7 cellular contexts compared by ENCODE assay signal in the genomic region with DNA sequence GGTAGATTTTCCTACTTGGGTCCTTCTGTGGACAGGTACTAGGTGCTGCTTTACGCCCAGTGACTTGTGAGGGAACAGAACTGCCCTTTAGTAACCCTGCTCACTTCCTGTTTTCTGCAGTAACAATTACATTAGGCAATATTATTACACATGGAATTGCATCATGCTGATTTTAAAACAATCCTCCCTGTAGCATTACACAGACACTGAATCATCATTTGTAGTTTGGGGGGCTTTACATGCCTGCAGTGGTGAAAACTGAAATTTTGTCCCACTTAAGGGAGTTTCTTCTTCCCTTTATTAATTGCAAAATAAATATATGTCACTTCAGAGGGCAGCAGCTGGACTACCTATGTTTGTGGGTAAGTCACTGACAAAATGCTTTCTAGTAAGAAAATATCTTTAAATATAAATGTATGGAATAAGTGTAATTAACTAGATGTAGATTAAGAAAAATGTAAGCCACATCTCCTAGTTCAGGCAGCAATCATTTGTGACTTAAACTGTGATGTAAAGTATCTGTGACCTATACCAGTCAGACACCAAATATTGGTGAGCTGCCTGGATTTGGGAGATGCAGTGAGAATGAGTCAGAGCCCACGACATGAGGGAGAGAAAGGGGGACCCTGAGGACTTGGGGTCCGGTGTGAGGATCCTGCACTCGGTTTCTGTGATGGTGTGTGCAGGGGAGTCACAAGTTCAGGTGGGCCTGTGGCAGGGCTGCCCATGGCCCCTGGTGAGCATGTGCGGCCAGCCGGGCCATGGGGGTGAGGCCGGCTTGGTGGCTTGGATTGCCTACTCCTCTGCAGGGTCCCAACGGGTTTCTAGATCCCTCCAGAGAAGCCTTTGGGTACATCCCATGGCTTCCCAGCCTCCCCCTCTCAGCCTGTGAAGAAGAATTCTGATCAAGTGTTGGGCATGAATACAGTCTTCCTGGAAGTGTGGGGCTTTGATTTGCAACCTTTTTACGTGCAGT. TPM values are rescaled to one million over a fixed set of nuclear protein-coding genes. Genes with fewer than 3 reads are reported as not detected.
DNase-seq lines count a peak whose midpoint lies in the region; ATAC-seq, FAIRE-seq and TF ChIP-seq lines count a peak whose summit lies in the region.

No MANE protein-coding gene starts in this region.

- in situ Hi-C loops in mammary epithelial cell (cut with MboI; ENCODE audit: low sequenced_read_pairs in 2 of 2): no loop called here

- H3K27ac Mint-ChIP-seq in natural killer cell: peak overlapping the region in 1 of 2 donors; percentile 27
- H3K27ac Mint-ChIP-seq in chondrocyte (ENCODE audit: unreplicated experiment): no peak overlapping the region

- peaks cover 29% of the 10 kb centered on the region for H3K4me1 ChIP-seq in mammary epithelial cell (ENCODE audit: insufficient read depth, low read length)

- no peak for TF ChIP-seq CTCF in mammary epithelial cell (conservative IDR thresholded peaks at IDR 0.05 in 1 of 2, IDR thresholded peaks at IDR 0.05 in 1 of 2; ENCODE audit: extremely low read depth in 1 of 2, insufficient read depth in 1 of 2, low read depth in 1 of 2, low read length in 2 of 2)
- TF ChIP-seq CTCF in natural killer cell (IDR thresholded peaks at IDR 0.05): no peak
- no peak for TF ChIP-seq CTCF in chondrocyte (IDR thresholded peaks at IDR 0.05)

- DNase-seq in GM19239 (ENCODE audit: insufficient read length, low spot score): no peak
- DNase-seq in NCI-H2029 (lab: John Stamatoyannopoulos, UW): peak; percentile 53
- peak; percentile 73 for DNase-seq in mammary epithelial cell
- no peak for DNase-seq in natural killer cell
- no peak for DNase-seq in NCI-H524 treated with DMSO at 0.1 percent for 48 hours (lab: John Stamatoyannopoulos, UW)
- no peak for DNase-seq in chondrocyte (ENCODE audit: low spot score)
- no peak for DNase-seq in HK-2 (ENCODE audit: unreplicated experiment)

- peaks cover 32 to 38% of the 10 kb centered on the region in 2 donors for H3K4me1 Mint-ChIP-seq in natural killer cell
- peaks cover 9% of the 10 kb centered on the region for H3K4me1 Mint-ChIP-seq in chondrocyte (ENCODE audit: low read depth)

- no peak overlapping the region for H3K4me3 ChIP-seq in mammary epithelial cell (replicated peaks in 1 of 3; ENCODE audit: insufficient read depth in 1 of 3, low read depth in 2 of 3, low read length in 3 of 3)

- H3K36me3 Mint-ChIP-seq in natural killer cell (no peaks in the 10 kb centered on the region), chondrocyte (ENCODE audit: low read depth) (peaks cover 4% of the 10 kb centered on the region)

- 42% methylated on average over 4 of the region's 9 CpGs for WGBS in mammary epithelial cell (ENCODE audit: low coverage, missing lambda C conversion rate)

- CTCF ChIA-PET in mammary epithelial cell (lab: Charles Lee; ENCODE audit: low non-redundant PET): interaction anchor here (0.7 kb wide), 1 partner anchor 1892 kb away, joined by 3 read pairs; no protein-coding TSS in a partner anchor

- peak; percentile 14 for FAIRE-seq in GM19239 (lab: Jason Lieb, UNC)

- H3K27me3 ChIP-seq in mammary epithelial cell (ENCODE audit: insufficient read depth, low read length): no peaks in the 10 kb centered on the region

- peak overlapping the region; percentile 57 for H3K27ac ChIP-seq in mammary epithelial cell (ENCODE audit: insufficient read depth, low read depth, low read length)

- H3K9ac ChIP-seq in mammary epithelial cell (ENCODE audit: insufficient read depth, low read length): no peak overlapping the region

- BruUV-seq in mammary epithelial cell (replicated peaks; lab: Mats Ljungman, UMichigan): no TSS peak

- H3K36me3 ChIP-seq in mammary epithelial cell (ENCODE audit: insufficient read depth, low read length): no peaks in the 10 kb centered on the region

- H3K27me3 Mint-ChIP-seq in natural killer cell (ENCODE audit: low read depth in 2 of 2) (peaks cover 4 to 12% of the 10 kb centered on the region in 2 donors), chondrocyte (ENCODE audit: low read depth) (peaks cover 3% of the 10 kb centered on the region)

- H3K9me3 ChIP-seq in mammary epithelial cell (replicated peaks; ENCODE audit: insufficient read depth, low read length): no peaks in the 10 kb centered on the region

- no peak overlapping the region for H2AFZ ChIP-seq in mammary epithelial cell (ENCODE audit: low read depth, low read length)

- peak overlapping the region; percentile 58 for H3K4me2 ChIP-seq in mammary epithelial cell (ENCODE audit: insufficient read depth, low read depth, low read length)

- dilution Hi-C loops in mammary epithelial cell (cut with HindIII; ENCODE audit: low sequenced_read_pairs): no loop called here

- H3K4me3 Mint-ChIP-seq in natural killer cell (no peak overlapping the region), chondrocyte (ENCODE audit: unreplicated experiment) (no peak overlapping the region)

- no peaks in the 10 kb centered on the region for H3K9me3 Mint-ChIP-seq in natural killer cell
- peaks cover 16% of the 10 kb centered on the region for H3K9me3 Mint-ChIP-seq in chondrocyte (ENCODE audit: low read depth)

- intact Hi-C loops in mammary epithelial cell (cut with micrococcal nuclease): loop anchor here (1.0 kb wide), 1 partner anchor 28 kb away; no protein-coding TSS in a partner anchor
- intact Hi-C loops in natural killer cell (cut with micrococcal nuclease): no loop called here

- ATAC-seq in natural killer cell: peak; percentile 88 to 93 (median 89)

- no peaks in the 10 kb centered on the region for H3K79me2 ChIP-seq in mammary epithelial cell (ENCODE audit: insufficient read depth, low read length)

- no peaks in the 10 kb centered on the region for H4K20me1 ChIP-seq in mammary epithelial cell (ENCODE audit: insufficient read depth, low read length)

RNA-seq across cellular contexts. Expression of gene ABCG1, which starts 19.2 kb away (rescaled TPM):
- 10 to 100 TPM in 1 of 2 donors, 1 to 10 TPM in 1; 6.3 to 16.9 TPM for total RNA-seq in mammary epithelial cell
- polyA plus RNA-seq in mammary epithelial cell: 2.7 TPM
- polyA minus RNA-seq in mammary epithelial cell: 2.5 TPM
- total RNA-seq in natural killer cell: 10 to 100 TPM; 10.4 to 14.7 (median 13.8) TPM
- 0.51 to 1.6 TPM (median 1.6 TPM) in 3 replicates for total RNA-seq in chondrocyte

Comparison
In these comparisons a context has a peak if more than half of its experiments do, and no peak if none do; other contexts are left out.
1. DNase-seq: peak in NCI-H2029 (single experiment) and mammary epithelial cell (single experiment); none in GM19239 (single experiment), natural killer cell (single experiment), NCI-H524 treated with DMSO at 0.1 percent for 48 hours (single experiment), chondrocyte (single experiment) and HK-2 (single experiment).